1 cellular context compared by ENCODE assay signal in the genomic region with DNA sequence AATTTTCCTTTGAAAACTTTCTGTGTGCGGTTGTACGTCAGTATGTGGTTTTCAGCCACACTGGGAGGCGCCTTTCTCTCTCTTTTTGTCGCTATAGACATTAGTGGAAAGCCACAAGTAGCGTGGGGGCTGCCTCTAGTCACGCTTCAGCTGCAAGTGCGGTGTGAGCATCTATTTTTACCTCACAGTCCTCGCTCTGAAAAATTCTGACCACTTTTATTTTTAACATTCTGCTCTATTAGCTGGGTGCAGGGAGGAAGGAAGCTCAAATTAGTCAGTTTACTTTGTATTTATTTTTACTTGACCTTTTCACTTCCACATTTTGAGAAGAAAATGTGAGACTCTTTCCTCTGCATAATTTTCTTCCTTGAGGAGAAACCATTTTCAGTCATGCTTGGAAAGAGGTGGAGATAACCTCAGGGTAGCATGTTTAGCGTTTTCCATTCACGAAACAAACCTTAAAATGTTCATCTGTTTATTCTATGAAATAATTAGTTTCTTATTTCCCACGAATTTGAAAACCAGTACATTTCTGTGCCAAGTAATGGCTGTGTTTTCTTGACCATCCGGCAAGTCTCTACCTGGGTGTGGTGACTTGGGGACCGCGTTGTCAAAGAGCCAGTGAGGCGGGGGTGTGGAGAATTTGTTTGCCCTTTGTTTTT.
TF ChIP-seq lines count a peak whose summit lies in the region.

No MANE protein-coding gene starts in this region.

TF ChIP-seq in HepG2, 621 proteins besides CTCF, POLR2A, EP300 and RAD21:
- TF ChIP-seq TEAD2 (CRISPR knock-in tag; IDR thresholded peaks at IDR 0.05) (no peak), RBM22 (optimal IDR thresholded peaks at IDR 0.05; ENCODE audit: low read length) (no peak), MAFF (IDR thresholded peaks at IDR 0.05; ENCODE audit: low read depth, low read length) (no peak), SOX6 (IDR thresholded peaks at IDR 0.05) (no peak), SOX6 (CRISPR knock-in tag; IDR thresholded peaks at IDR 0.05) (no peak), PCBP2 (optimal IDR thresholded peaks at IDR 0.05; ENCODE audit: low read depth, low read length, poor library complexity, severe bottlenecking) (no peak), ZNF75D (CRISPR knock-in tag; IDR thresholded peaks at IDR 0.05; ENCODE audit: borderline replicate concordance) (no peak), GABPB1 (CRISPR knock-in tag; IDR thresholded peaks at IDR 0.05) (no peak), DNMT1 (CRISPR knock-in tag; IDR thresholded peaks at IDR 0.05) (no peak), ZFP1 (CRISPR knock-in tag; IDR thresholded peaks at IDR 0.05) (no peak)
- TF ChIP-seq, protein P1, sequence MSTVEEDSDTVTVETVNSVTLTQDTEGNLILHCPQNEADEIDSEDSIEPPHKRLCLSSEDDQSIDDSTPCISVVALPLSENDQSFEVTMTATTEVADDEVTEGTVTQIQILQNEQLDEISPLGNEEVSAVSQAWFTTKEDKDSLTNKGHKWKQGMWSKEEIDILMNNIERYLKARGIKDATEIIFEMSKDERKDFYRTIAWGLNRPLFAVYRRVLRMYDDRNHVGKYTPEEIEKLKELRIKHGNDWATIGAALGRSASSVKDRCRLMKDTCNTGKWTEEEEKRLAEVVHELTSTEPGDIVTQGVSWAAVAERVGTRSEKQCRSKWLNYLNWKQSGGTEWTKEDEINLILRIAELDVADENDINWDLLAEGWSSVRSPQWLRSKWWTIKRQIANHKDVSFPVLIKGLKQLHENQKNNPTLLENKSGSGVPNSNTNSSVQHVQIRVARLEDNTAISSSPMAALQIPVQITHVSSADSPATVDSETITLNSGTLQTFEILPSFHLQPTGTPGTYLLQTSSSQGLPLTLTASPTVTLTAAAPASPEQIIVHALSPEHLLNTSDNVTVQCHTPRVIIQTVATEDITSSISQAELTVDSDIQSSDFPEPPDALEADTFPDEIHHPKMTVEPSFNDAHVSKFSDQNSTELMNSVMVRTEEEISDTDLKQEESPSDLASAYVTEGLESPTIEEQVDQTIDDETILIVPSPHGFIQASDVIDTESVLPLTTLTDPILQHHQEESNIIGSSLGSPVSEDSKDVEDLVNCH (CRISPR knock-in tag; IDR thresholded peaks at IDR 0.05), result no peak
- TF ChIP-seq, protein P2, sequence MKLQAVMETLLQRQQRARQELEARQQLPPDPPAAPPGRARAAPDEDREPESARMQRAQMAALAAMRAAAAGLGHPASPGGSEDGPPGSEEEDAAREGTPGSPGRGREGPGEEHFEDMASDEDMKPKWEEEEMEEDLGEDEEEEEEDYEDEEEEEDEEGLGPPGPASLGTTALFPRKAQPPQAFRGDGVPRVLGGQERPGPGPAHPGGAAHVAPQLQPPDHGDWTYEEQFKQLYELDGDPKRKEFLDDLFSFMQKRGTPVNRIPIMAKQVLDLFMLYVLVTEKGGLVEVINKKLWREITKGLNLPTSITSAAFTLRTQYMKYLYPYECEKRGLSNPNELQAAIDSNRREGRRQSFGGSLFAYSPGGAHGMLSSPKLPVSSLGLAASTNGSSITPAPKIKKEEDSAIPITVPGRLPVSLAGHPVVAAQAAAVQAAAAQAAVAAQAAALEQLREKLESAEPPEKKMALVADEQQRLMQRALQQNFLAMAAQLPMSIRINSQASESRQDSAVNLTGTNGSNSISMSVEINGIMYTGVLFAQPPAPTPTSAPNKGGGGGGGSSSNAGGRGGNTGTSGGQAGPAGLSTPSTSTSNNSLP (IDR thresholded peaks at IDR 0.05; ENCODE audit: low read depth, low read length), result no peak
TF ChIP-seq in HepG2: peak in this region for 0.
